ENCODE assay signal across 8 cellular contexts in the genomic region with DNA sequence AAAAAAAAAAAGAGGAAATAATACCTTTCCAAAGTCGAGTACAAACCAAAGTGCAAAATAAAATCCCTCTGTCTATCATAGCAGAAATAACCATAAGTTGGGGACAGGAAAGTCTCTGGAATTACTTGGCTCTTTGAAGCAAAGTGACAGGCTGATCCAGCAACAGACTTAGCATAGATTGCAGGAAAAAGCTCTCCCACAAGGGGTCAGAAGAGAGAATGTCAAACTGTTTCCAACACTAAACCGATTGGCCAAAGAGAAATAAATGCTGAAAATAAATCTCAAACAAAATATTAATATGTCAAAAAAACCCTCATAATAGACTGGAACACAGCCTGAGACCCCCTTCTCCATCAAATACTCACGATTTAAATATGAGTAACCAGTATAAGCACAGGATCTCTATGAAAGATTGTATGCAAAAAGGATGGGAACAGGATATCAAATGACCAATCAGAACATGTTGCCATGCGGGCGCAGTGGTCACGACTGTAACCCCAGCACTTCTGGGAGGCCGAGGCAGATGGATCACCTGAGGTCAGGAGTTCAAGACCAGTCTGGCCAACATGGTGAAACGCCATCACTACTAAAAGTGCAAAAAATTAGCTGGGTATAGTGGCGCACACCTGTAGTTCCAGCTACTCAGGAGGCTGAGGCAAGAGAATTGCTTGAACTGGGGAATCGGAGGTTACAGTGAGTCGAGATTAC.
DNase-seq lines count a peak whose midpoint lies in the region; ATAC-seq, FAIRE-seq and TF ChIP-seq lines count a peak whose summit lies in the region.

No MANE protein-coding gene starts in this region.

- TF ChIP-seq EP300 in HepG2 (IDR thresholded peaks at IDR 0.05; ENCODE audit: low read depth in 2 of 2, low read length in 2 of 2) (no peak), HepG2 (CRISPR knock-in tag; IDR thresholded peaks at IDR 0.05; ENCODE audit: borderline replicate concordance) (no peak)

- H3K4me1 Mint-ChIP-seq in activated CD4-positive, alpha-beta memory T cell treated with anti-CD3 and anti-CD28 coated beads for 36 hours (ENCODE audit: low read depth): no peaks in the 10 kb centered on the region

- no TSS peak for BruUV-seq in HepG2 (replicated peaks; lab: Mats Ljungman, UMichigan)

- no peaks in the 10 kb centered on the region for H3K9me3 ChIP-seq in HepG2 (ENCODE audit: low read length)

- 29% methylated on average over 11 of the region's 11 CpGs for WGBS in HepG2 (ENCODE audit: low lambda C conversion rate)

- DNase-seq in ELF-1 (ENCODE audit: low read depth, low spot score) (peak; percentile 3), HepG2 (ENCODE audit: low spot score) (peak; percentile 37), frontal cortex (ENCODE audit: low spot score in 2 of 2) (no peak)
- DNase-seq in activated CD4-positive, alpha-beta memory T cell treated with anti-CD3 and anti-CD28 coated beads for 36 hours: no peak

- no peak overlapping the region for H3K4me2 ChIP-seq in HepG2 (ENCODE audit: low read depth, low read length)

- H2AFZ ChIP-seq in HepG2 (ENCODE audit: low read length): no peak overlapping the region

- in situ Hi-C loops in HepG2 (cut with HindIII; ENCODE audit: extremely low pct_ligation_motif_present, low pct_unique_long_range_greater_than_20kb): loop anchor here (10.0 to 25.0 kb wide), 3 partner anchors 355 to 1478 kb away; partner anchors contain the start of gene LRRN3

- POLR2A ChIA-PET in HepG2 (lab: Yijun Ruan, JAX): no interaction called here
- POLR2A ChIA-PET in activated CD4-positive, alpha-beta memory T cell treated with anti-CD3 and anti-CD28 coated beads for 36 hours (lab: Charles Lee): no interaction called here

- ATAC-seq in HG03342 (IDR thresholded peaks at IDR 0.05; ENCODE audit: unreplicated experiment) (peak; percentile 69), HepG2 (peak; percentile 85), HG02571 (IDR thresholded peaks at IDR 0.05; ENCODE audit: unreplicated experiment) (no peak), GM21619 (IDR thresholded peaks at IDR 0.05; ENCODE audit: unreplicated experiment) (no peak)

- H3K9me3 Mint-ChIP-seq in activated CD4-positive, alpha-beta memory T cell treated with anti-CD3 and anti-CD28 coated beads for 36 hours: no peaks in the 10 kb centered on the region

- H3K36me3 Mint-ChIP-seq in activated CD4-positive, alpha-beta memory T cell treated with anti-CD3 and anti-CD28 coated beads for 36 hours: no peaks in the 10 kb centered on the region

- no peaks in the 10 kb centered on the region for H3K36me3 ChIP-seq in HepG2 (replicated peaks in 1 of 2; ENCODE audit: control insufficient read depth in 1 of 2, insufficient read depth in 2 of 2, low read length in 2 of 2)

- H3K4me3 ChIP-seq in HepG2 (replicated peaks in 1 of 3; ENCODE audit: insufficient read depth in 1 of 3, low read depth in 2 of 3, low read length in 3 of 3): no peak overlapping the region

- TF ChIP-seq RAD21 in HepG2 (CRISPR knock-in tag; IDR thresholded peaks at IDR 0.05): 0 out of 2 replicates have a peak, but pooled peaks have one; percentile 14

- no peaks in the 10 kb centered on the region for H3K27me3 Mint-ChIP-seq in activated CD4-positive, alpha-beta memory T cell treated with anti-CD3 and anti-CD28 coated beads for 36 hours

- TF ChIP-seq CTCF in VCaP (conservative IDR thresholded peaks at IDR 0.05): peak; percentile 81
- TF ChIP-seq CTCF in HepG2 (CRISPR knock-in tag; IDR thresholded peaks at IDR 0.05): peak; percentile 62

- no peak overlapping the region for H3K4me3 Mint-ChIP-seq in activated CD4-positive, alpha-beta memory T cell treated with anti-CD3 and anti-CD28 coated beads for 36 hours

- CTCF ChIA-PET in HepG2 (lab: Yijun Ruan, JAX; ENCODE audit: low intra/inter-chr PET ratio, low total read pairs): interaction anchor here (0.9 to 1.5 kb wide), 3 partner anchors 352 to 1396 kb away, joined by 4 to 6 read pairs (median 4); no protein-coding TSS in a partner anchor
- CTCF ChIA-PET in activated CD4-positive, alpha-beta memory T cell treated with anti-CD3 and anti-CD28 coated beads for 36 hours (lab: Charles Lee): interaction anchor here (0.6 to 1.4 kb wide), 2 partner anchors 29 to 1008 kb away, joined by 3 to 4 read pairs; no protein-coding TSS in a partner anchor

- no peaks in the 10 kb centered on the region for H4K20me1 ChIP-seq in HepG2 (ENCODE audit: insufficient read depth, low read length)

- no peaks in the 10 kb centered on the region for H3K79me2 ChIP-seq in HepG2 (ENCODE audit: insufficient read depth, low read length)

- H3K27ac ChIP-seq in VCaP: no peak overlapping the region
- H3K27ac ChIP-seq in HepG2 (ENCODE audit: extremely low read length, insufficient read depth, low read length): no peak overlapping the region

- no peak overlapping the region for H3K9ac ChIP-seq in HepG2 (ENCODE audit: insufficient read depth, low read depth, low read length)

- intact Hi-C loops in HepG2 (cut with micrococcal nuclease; ENCODE audit: unreplicated experiment): loop anchor here (1.0 to 10.0 kb wide), 4 partner anchors 114 to 1395 kb away; no protein-coding TSS in a partner anchor
- intact Hi-C loops in activated CD4-positive, alpha-beta memory T cell treated with anti-CD3 and anti-CD28 coated beads for 36 hours (cut with micrococcal nuclease): loop anchor here (2.0 kb wide), 1 partner anchor 1009 kb away; no protein-coding TSS in a partner anchor

- no peaks in the 10 kb centered on the region for H3K4me1 ChIP-seq in HepG2 (ENCODE audit: insufficient read depth, low read length)

- TF ChIP-seq POLR2A in HepG2 (IDR thresholded peaks at IDR 0.05; ENCODE audit: insufficient read depth in 1 of 2, low read depth in 2 of 2, low read length in 2 of 2): no peak

- no peak overlapping the region for H3K27ac Mint-ChIP-seq in activated CD4-positive, alpha-beta memory T cell treated with anti-CD3 and anti-CD28 coated beads for 36 hours

- no peaks in the 10 kb centered on the region for H3K27me3 ChIP-seq in HepG2 (ENCODE audit: control insufficient read depth in 1 of 2, insufficient read depth in 2 of 2, low read length in 2 of 2)

- FAIRE-seq in HepG2 (lab: Jason Lieb, UNC) (peak; percentile 51), frontal cortex (lab: Jason Lieb, UNC) (no peak)

TF ChIP-seq in HepG2, 621 proteins besides CTCF, POLR2A, EP300 and RAD21:
- TF ChIP-seq MTF2 (CRISPR knock-in tag; IDR thresholded peaks at IDR 0.05; ENCODE audit: borderline replicate concordance): no peak
- TF ChIP-seq STAG1 (CRISPR knock-in tag; IDR thresholded peaks at IDR 0.05): peak; percentile 39; the same call in 1 of the 2 replicates
- TF ChIP-seq SMC3 (IDR thresholded peaks at IDR 0.05; ENCODE audit: low read length): peak; percentile 52; the same call in 1 of the 2 replicates
- TF ChIP-seq ZNF460 (CRISPR knock-in tag; IDR thresholded peaks at IDR 0.05; ENCODE audit: borderline replicate concordance): no peak

Comparison
In these comparisons a context has a peak if more than half of its experiments do, and no peak if none do; other contexts are left out.
1. DNase-seq: peak in ELF-1 (single experiment) and HepG2 (single experiment); none in frontal cortex (0 of 2) and activated CD4-positive, alpha-beta memory T cell treated with anti-CD3 and anti-CD28 coated beads for 36 hours (single experiment).
2. ATAC-seq: peak in HG03342 (single experiment) and HepG2 (single experiment); none in HG02571 (single experiment) and GM21619 (single experiment).